13 cellular contexts compared by ENCODE assay signal in genomic region chr2:197086500-197086899, GRCh38.
A peak's percentile ranks its signal among the peaks of the same experiment; 100 is the strongest.
DNase-seq lines count a peak whose midpoint lies in the region; ATAC-seq, FAIRE-seq and TF ChIP-seq lines count a peak whose summit lies in the region.
"Had no signal": no experiment of that assay in that cellular context is flagged by ENCODE, and none has a peak within 500 bp of the region (broad histone marks: within the 10 kb centered on the region; RNA-seq: fewer than 3 reads in every experiment).

No MANE protein-coding gene starts in this region.

- no peak overlapping the region for H3K9ac ChIP-seq in neural progenitor cell

- H3K4me1 Mint-ChIP-seq in neural progenitor cell, result peaks cover 25% of the 10 kb centered on the region

- no peak overlapping the region for H3K27ac Mint-ChIP-seq in neural progenitor cell

- ATAC-seq in GM18502 (IDR thresholded peaks at IDR 0.05; ENCODE audit: poor library complexity, unreplicated experiment), result peak; percentile 79
- peak; percentile 80 for ATAC-seq in GM21717 (IDR thresholded peaks at IDR 0.05; ENCODE audit: unreplicated experiment)
- ATAC-seq: esophagus mucosa had no signal

- H3K9me3 Mint-ChIP-seq in neural progenitor cell, result no peaks in the 10 kb centered on the region

- no peaks in the 10 kb centered on the region for H3K36me3 ChIP-seq in neural progenitor cell

- no peaks in the 10 kb centered on the region for H3K4me1 ChIP-seq in neural progenitor cell

- no peaks in the 10 kb centered on the region for H3K79me2 ChIP-seq in neural progenitor cell (ENCODE audit: low read depth)

- no peak overlapping the region for H3K4me2 ChIP-seq in neural progenitor cell

- DNase-seq in NOMO-1 treated with dmso at 0.1 percent for 144 hours (lab: John Stamatoyannopoulos, UW; ENCODE audit: unreplicated experiment) (peak; percentile 2), medulla oblongata (ENCODE audit: extremely low spot score) (peak; percentile 61), neural progenitor cell (ENCODE audit: low spot score) (no peak), D341Med (ENCODE audit: low spot score) (no peak), D721Med (ENCODE audit: insufficient read length, low spot score) (no peak)
- no peak for DNase-seq in activated effector memory CD4-positive, alpha-beta T cell treated with anti-CD3 and anti-CD28 coated beads, Interleukin-2, amount 50 U/mL, for 16 hours
- DNase-seq: caudate nucleus; DMS53; NCI-H345; stimulated activated CD4-positive, alpha-beta T cell treated with anti-CD3 and anti-CD28 coated beads, Interleukin-2, amount 100 ng/mL, for 24 hours had no signal

- H3K9me3 ChIP-seq in neural progenitor cell (ENCODE audit: low read depth), result no peaks in the 10 kb centered on the region

- H2AFZ ChIP-seq in neural progenitor cell (replicated peaks), result no peak overlapping the region

- peaks cover 2% of the 10 kb centered on the region for H3K27me3 Mint-ChIP-seq in neural progenitor cell (ENCODE audit: insufficient read depth, low read depth)

- H3K27ac ChIP-seq in neural progenitor cell, result no peak overlapping the region

- H3K4me3 ChIP-seq in neural progenitor cell, result no peak overlapping the region

- no peak for FAIRE-seq in D721Med (lab: Jason Lieb, UNC)

- H3K27me3 ChIP-seq in neural progenitor cell, result no peaks in the 10 kb centered on the region

- no peak overlapping the region for H3K4me3 Mint-ChIP-seq in neural progenitor cell

- H3F3A ChIP-seq in neural progenitor cell (ENCODE audit: low read depth), result no peaks in the 10 kb centered on the region

- no peaks in the 10 kb centered on the region for H3K36me3 Mint-ChIP-seq in neural progenitor cell

- H4K20me1 ChIP-seq in neural progenitor cell (ENCODE audit: low read depth), result no peaks in the 10 kb centered on the region

- TF ChIP-seq CTCF in neural progenitor cell (IDR thresholded peaks at IDR 0.05) (no peak), D721Med (IDR thresholded peaks at IDR 0.05; ENCODE audit: insufficient read depth, missing control alignments) (no peak)

Comparison
In these comparisons a context has a peak if more than half of its experiments do, and no peak if none do; other contexts are left out.
1. DNase-seq: peak in NOMO-1 treated with dmso at 0.1 percent for 144 hours (single experiment) and medulla oblongata (single experiment); none in neural progenitor cell (single experiment), activated effector memory CD4-positive, alpha-beta T cell treated with anti-CD3 and anti-CD28 coated beads, Interleukin-2, amount 50 U/mL, for 16 hours (single experiment), D341Med (single experiment) and D721Med (single experiment).